Comparison of ENCODE assay signal across 2 cellular contexts in the genomic region with DNA sequence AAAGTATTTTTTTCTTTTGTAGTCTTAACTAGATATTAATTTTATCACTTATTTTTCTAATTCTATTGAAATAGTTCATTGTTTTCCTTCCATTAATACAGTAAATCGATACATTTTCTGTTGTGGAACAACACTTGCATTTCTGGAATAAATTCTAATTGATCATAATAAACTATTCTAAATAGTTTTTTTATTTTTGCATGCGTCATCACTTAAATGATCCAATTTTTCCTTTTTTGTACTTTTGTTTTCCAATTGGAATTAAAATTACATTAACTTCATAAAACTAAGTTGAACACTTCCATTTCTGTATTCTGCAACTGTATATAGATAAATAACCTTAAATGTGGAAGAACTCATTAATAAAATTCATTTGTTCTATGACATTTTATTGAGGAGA.
TF ChIP-seq lines count a peak whose summit lies in the region.

No MANE protein-coding gene starts in this region.

TF ChIP-seq in HepG2, 621 proteins besides CTCF, POLR2A, EP300 and RAD21:
- TF ChIP-seq SNAPC2 (CRISPR knock-in tag; IDR thresholded peaks at IDR 0.05) (no peak), ZFP1 (CRISPR knock-in tag; IDR thresholded peaks at IDR 0.05) (no peak), ZBTB8A (CRISPR knock-in tag; IDR thresholded peaks at IDR 0.05; ENCODE audit: borderline replicate concordance, low read depth) (no peak), ETS1 (CRISPR knock-in tag; IDR thresholded peaks at IDR 0.05) (no peak), ZKSCAN8 (CRISPR knock-in tag; IDR thresholded peaks at IDR 0.05; ENCODE audit: borderline replicate concordance) (no peak), ZNF724P (CRISPR knock-in tag; IDR thresholded peaks at IDR 0.05; ENCODE audit: borderline replicate concordance) (no peak), MAFK (conservative IDR thresholded peaks at IDR 0.05 in 1 of 2, IDR thresholded peaks at IDR 0.05 in 1 of 2; ENCODE audit: low read length in 2 of 2) (peak in 1 of 2 experiments; percentile 65; a peak in 2 of 4 replicates), ZNF501 (CRISPR knock-in tag; IDR thresholded peaks at IDR 0.05) (no peak), ZNF292 (CRISPR knock-in tag; IDR thresholded peaks at IDR 0.05; ENCODE audit: borderline replicate concordance, low read depth) (no peak), ZFX (CRISPR knock-in tag; IDR thresholded peaks at IDR 0.05; ENCODE audit: low read depth) (no peak), ZBTB2 (CRISPR knock-in tag; IDR thresholded peaks at IDR 0.05; ENCODE audit: low read depth) (no peak), TSC22D2 (CRISPR knock-in tag; IDR thresholded peaks at IDR 0.05; ENCODE audit: borderline replicate concordance) (no peak), NFYB (CRISPR knock-in tag; IDR thresholded peaks at IDR 0.05) (no peak), SSRP1 (CRISPR knock-in tag; IDR thresholded peaks at IDR 0.05) (no peak), MAFF (IDR thresholded peaks at IDR 0.05; ENCODE audit: low read depth, low read length) (peak; percentile 49; the same call in 1 of the 2 replicates), SUZ12 (IDR thresholded peaks at IDR 0.05; ENCODE audit: low read depth, low read length) (no peak)
- TF ChIP-seq, protein P1, sequence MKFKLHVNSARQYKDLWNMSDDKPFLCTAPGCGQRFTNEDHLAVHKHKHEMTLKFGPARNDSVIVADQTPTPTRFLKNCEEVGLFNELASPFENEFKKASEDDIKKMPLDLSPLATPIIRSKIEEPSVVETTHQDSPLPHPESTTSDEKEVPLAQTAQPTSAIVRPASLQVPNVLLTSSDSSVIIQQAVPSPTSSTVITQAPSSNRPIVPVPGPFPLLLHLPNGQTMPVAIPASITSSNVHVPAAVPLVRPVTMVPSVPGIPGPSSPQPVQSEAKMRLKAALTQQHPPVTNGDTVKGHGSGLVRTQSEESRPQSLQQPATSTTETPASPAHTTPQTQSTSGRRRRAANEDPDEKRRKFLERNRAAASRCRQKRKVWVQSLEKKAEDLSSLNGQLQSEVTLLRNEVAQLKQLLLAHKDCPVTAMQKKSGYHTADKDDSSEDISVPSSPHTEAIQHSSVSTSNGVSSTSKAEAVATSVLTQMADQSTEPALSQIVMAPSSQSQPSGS (CRISPR knock-in tag; IDR thresholded peaks at IDR 0.05) = no peak
- TF ChIP-seq, protein P2, sequence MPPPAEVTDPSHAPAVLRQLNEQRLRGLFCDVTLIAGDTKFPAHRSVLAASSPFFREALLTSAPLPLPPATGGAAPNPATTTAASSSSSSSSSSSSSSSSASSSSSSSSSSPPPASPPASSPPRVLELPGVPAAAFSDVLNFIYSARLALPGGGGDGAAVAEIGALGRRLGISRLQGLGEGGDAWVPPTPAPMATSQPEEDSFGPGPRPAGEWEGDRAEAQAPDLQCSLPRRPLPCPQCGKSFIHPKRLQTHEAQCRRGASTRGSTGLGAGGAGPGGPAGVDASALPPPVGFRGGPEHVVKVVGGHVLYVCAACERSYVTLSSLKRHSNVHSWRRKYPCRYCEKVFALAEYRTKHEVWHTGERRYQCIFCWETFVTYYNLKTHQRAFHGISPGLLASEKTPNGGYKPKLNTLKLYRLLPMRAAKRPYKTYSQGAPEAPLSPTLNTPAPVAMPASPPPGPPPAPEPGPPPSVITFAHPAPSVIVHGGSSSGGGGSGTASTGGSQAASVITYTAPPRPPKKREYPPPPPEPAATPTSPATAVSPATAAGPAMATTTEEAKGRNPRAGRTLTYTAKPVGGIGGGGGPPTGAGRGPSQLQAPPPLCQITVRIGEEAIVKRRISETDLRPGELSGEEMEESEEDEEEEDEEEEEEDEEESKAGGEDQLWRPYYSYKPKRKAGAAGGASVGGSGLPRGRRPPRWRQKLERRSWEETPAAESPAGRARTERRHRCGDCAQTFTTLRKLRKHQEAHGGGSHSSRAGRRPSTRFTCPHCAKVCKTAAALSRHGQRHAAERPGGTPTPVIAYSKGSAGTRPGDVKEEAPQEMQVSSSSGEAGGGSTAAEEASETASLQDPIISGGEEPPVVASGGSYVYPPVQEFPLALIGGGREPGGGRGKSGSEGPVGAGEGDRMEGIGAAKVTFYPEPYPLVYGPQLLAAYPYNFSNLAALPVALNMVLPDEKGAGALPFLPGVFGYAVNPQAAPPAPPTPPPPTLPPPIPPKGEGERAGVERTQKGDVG (CRISPR knock-in tag; IDR thresholded peaks at IDR 0.05; ENCODE audit: borderline replicate concordance) = no peak
TF ChIP-seq in HepG2: peak in this region for 2.

TF ChIP-seq in IMR-90, 13 proteins besides CTCF, POLR2A, EP300 and RAD21:
- TF ChIP-seq BHLHE40 (IDR thresholded peaks at IDR 0.05; ENCODE audit: low read depth, low read length) = no peak
- no peak for TF ChIP-seq MXI1 (IDR thresholded peaks at IDR 0.05; ENCODE audit: borderline replicate concordance, low read depth, low read length)
- peak; percentile 38 for TF ChIP-seq MAFK (IDR thresholded peaks at IDR 0.05; ENCODE audit: low read depth, low read length)
- TF ChIP-seq FOS (IDR thresholded peaks at IDR 0.05; ENCODE audit: low read depth, low read length) = no peak
- no peak for TF ChIP-seq NFE2L2 (IDR thresholded peaks at IDR 0.05; ENCODE audit: low read depth, low read length)
- TF ChIP-seq RCOR1 (IDR thresholded peaks at IDR 0.05; ENCODE audit: insufficient replicate concordance, low read length) = no peak
- TF ChIP-seq, protein P3, sequence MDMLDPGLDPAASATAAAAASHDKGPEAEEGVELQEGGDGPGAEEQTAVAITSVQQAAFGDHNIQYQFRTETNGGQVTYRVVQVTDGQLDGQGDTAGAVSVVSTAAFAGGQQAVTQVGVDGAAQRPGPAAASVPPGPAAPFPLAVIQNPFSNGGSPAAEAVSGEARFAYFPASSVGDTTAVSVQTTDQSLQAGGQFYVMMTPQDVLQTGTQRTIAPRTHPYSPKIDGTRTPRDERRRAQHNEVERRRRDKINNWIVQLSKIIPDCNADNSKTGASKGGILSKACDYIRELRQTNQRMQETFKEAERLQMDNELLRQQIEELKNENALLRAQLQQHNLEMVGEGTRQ (IDR thresholded peaks at IDR 0.05; ENCODE audit: low read depth, low read length) = no peak
- TF ChIP-seq CHD1 (IDR thresholded peaks at IDR 0.05; ENCODE audit: low read depth, low read length) = no peak
TF ChIP-seq in IMR-90: peak in this region for 1.
